In genomic region chr1:39270368-39270767, GRCh38 we compare ENCODE assay signal across 9 cellular contexts.
DNase-seq lines count a peak whose midpoint lies in the region; ATAC-seq and TF ChIP-seq lines count a peak whose summit lies in the region.
"Had no signal": no experiment of that assay in that cellular context is flagged by ENCODE, and none has a peak within 500 bp of the region (broad histone marks: within the 10 kb centered on the region; RNA-seq: fewer than 3 reads in every experiment).

No MANE protein-coding gene starts in this region.

- H3K23me2 ChIP-seq in H9 (ENCODE audit: insufficient read length, low read depth, low read length, poor library complexity, severe bottlenecking): peaks cover 7% of the 10 kb centered on the region

- H3K4me3 ChIP-seq in AG09309 (ENCODE audit: control insufficient read depth, low read depth, low read length) (peak overlapping the region; percentile 26), breast epithelium (peak overlapping the region in 1 of 3 donors; percentile 58), lower lobe of right lung (no peak overlapping the region)

- no peaks in the 10 kb centered on the region; the same call in 1 of the 2 replicates for H3K27me3 Mint-ChIP-seq in H9 (ENCODE audit: low read depth)
- H3K27me3 Mint-ChIP-seq in naive thymus-derived CD8-positive, alpha-beta T cell: no peaks in the 10 kb centered on the region

- no peak overlapping the region for H3T11ph ChIP-seq in H9 (ENCODE audit: low read length)

- no peak overlapping the region for H2BK15ac ChIP-seq in H9 (ENCODE audit: low read depth, low read length)

- H3K23ac ChIP-seq in H9 (ENCODE audit: insufficient read length, low read depth, low read length): no peak overlapping the region

- no peak overlapping the region for H3K4ac ChIP-seq in H9 (ENCODE audit: low read depth, low read length)

- ATAC-seq in naive thymus-derived CD8-positive, alpha-beta T cell: no peak
- ATAC-seq in HG03280 (IDR thresholded peaks at IDR 0.05; ENCODE audit: unreplicated experiment) (no peak), lower lobe of right lung (no peak)

- peak overlapping the region; percentile 11 to 44; a peak in 4 of 5 replicates for H3K4me3 Mint-ChIP-seq in H9
- H3K4me3 Mint-ChIP-seq in naive thymus-derived CD8-positive, alpha-beta T cell: peak overlapping the region in 3 of 10 donors; percentile 8 to 50 (median 33)

- no peak for TF ChIP-seq POLR2A in breast epithelium (IDR thresholded peaks at IDR 0.05)

- POLR2A ChIA-PET in naive thymus-derived CD8-positive, alpha-beta T cell (lab: Charles Lee): no interaction called here

- peaks cover 4% of the 10 kb centered on the region for H3K79me1 ChIP-seq in H9 (ENCODE audit: insufficient read depth, low read depth, low read length, poor library complexity, severe bottlenecking)

- H3K18ac ChIP-seq in H9 (ENCODE audit: insufficient read length, low read depth, low read length): no peak overlapping the region

- H3K36me3 ChIP-seq in breast epithelium: no peaks in the 10 kb centered on the region
- H3K36me3 ChIP-seq in lower lobe of right lung: no peaks in the 10 kb centered on the region

- H3K56ac ChIP-seq in H9 (ENCODE audit: insufficient read length, low read depth, low read length): no peak overlapping the region

- H2AFZ ChIP-seq in H9 (ENCODE audit: low read length): no peak overlapping the region

- no peak overlapping the region for H4K5ac ChIP-seq in H9 (ENCODE audit: insufficient read length, low read depth, low read length)

- H3K79me2 ChIP-seq in H9 (ENCODE audit: insufficient read depth, low read length): peaks cover 14% of the 10 kb centered on the region; the same call in 1 of the 2 replicates

- peaks cover 55 to 57% of the 10 kb centered on the region in 2 experiments for H3K4me1 Mint-ChIP-seq in H9
- peaks cover 31 to 79% (median 65%) of the 10 kb centered on the region in 4 donors for H3K4me1 Mint-ChIP-seq in naive thymus-derived CD8-positive, alpha-beta T cell

- H3K9me3 ChIP-seq in H9 (ENCODE audit: control insufficient read depth, low read depth, low read length): no peaks in the 10 kb centered on the region
- H3K9me3 ChIP-seq in breast epithelium: no peaks in the 10 kb centered on the region
- no peaks in the 10 kb centered on the region for H3K9me3 ChIP-seq in lower lobe of right lung

- no peak overlapping the region for H2BK20ac ChIP-seq in H9 (ENCODE audit: low read depth, low read length, poor library complexity, severe bottlenecking)

- no peaks in the 10 kb centered on the region for H4K20me1 ChIP-seq in H9 (ENCODE audit: control insufficient read depth, insufficient read depth, insufficient read length)

- H4K91ac ChIP-seq in H9 (ENCODE audit: insufficient read length, low read depth, low read length): no peak overlapping the region

- H3K14ac ChIP-seq in H9 (ENCODE audit: insufficient read depth, low read length): no peak overlapping the region

- H2BK120ac ChIP-seq in H9 (ENCODE audit: low read depth, low read length, poor library complexity, severe bottlenecking): no peak overlapping the region

- H4K8ac ChIP-seq in H9 (replicated peaks; ENCODE audit: insufficient read length, low read depth, low read length): no peak overlapping the region

- H3K36me3 Mint-ChIP-seq in H9 (ENCODE audit: insufficient read depth in 1 of 3, low read depth in 3 of 3): no peaks in the 10 kb centered on the region
- peaks cover 0 to 27% (median 2%) of the 10 kb centered on the region in 3 donors for H3K36me3 Mint-ChIP-seq in naive thymus-derived CD8-positive, alpha-beta T cell

- H3K27me3 ChIP-seq in H9 (ENCODE audit: insufficient read depth, low read length) (no peaks in the 10 kb centered on the region), breast epithelium (no peaks in the 10 kb centered on the region), lower lobe of right lung (ENCODE audit: low read depth) (no peaks in the 10 kb centered on the region)

- H3K4me1 ChIP-seq in H9 (ENCODE audit: insufficient read depth, low read length) (peaks cover 7% of the 10 kb centered on the region; the same call in 1 of the 2 replicates), breast epithelium (peaks cover 0 to 10% of the 10 kb centered on the region in 2 donors), lower lobe of right lung (peaks cover 71% of the 10 kb centered on the region)

- no peak overlapping the region for H2BK12ac ChIP-seq in H9 (ENCODE audit: insufficient read length, low read depth, low read length)

- H3K9ac ChIP-seq in H9 (ENCODE audit: extremely low read depth, insufficient read length, low read length): no peak overlapping the region

- peak overlapping the region; percentile 41 to 89 (median 66); a peak in 6 of 7 replicates for H3K27ac Mint-ChIP-seq in H9
- peak overlapping the region in 7 of 10 donors; percentile 8 to 77 (median 60) for H3K27ac Mint-ChIP-seq in naive thymus-derived CD8-positive, alpha-beta T cell

- intact Hi-C loops in breast epithelium (cut with DNase I; ENCODE audit: low total_unique reads): loop anchor here (5.0 kb wide), 1 partner anchor 168 kb away; no protein-coding TSS in a partner anchor
- intact Hi-C loops in lower lobe of right lung (cut with DNase I): no loop called here

- no peak for TF ChIP-seq CTCF in AG09309 (IDR thresholded peaks at IDR 0.05; ENCODE audit: control insufficient read depth, insufficient read depth, low read depth, low read length, missing control alignments)
- no peak for TF ChIP-seq CTCF in H9 (conservative IDR thresholded peaks at IDR 0.05)
- no peak for TF ChIP-seq CTCF in breast epithelium (IDR thresholded peaks at IDR 0.05)
- no peak for TF ChIP-seq CTCF in lower lobe of right lung (IDR thresholded peaks at IDR 0.05)

- no peak for DNase-seq in AG09309 (ENCODE audit: low read depth)
- no peak for DNase-seq in H9
- DNase-seq in breast epithelium (ENCODE audit: low spot score in 2 of 2): no peak
- no peak for DNase-seq in naive thymus-derived CD8-positive, alpha-beta T cell
- DNase-seq in HCEC 1CT: no peak
- no peak for DNase-seq in lower lobe of right lung
- DNase-seq in KG1 (lab: John Stamatoyannopoulos, UW): no peak
- DNase-seq: NCI-H1694 treated with DMSO at 0.1 percent for 48 hours had no signal

- H3K27ac ChIP-seq in H9 (ENCODE audit: insufficient read length, low read depth, low read length): no peak overlapping the region
- H3K27ac ChIP-seq in breast epithelium: peak overlapping the region; percentile 81 to 84
- H3K27ac ChIP-seq in lower lobe of right lung: no peak overlapping the region

- no peak overlapping the region for H2BK5ac ChIP-seq in H9 (ENCODE audit: insufficient read length, low read length)

- H3K9me3 Mint-ChIP-seq in H9: no peaks in the 10 kb centered on the region
- no peaks in the 10 kb centered on the region for H3K9me3 Mint-ChIP-seq in naive thymus-derived CD8-positive, alpha-beta T cell

- no peak overlapping the region for H3K4me2 ChIP-seq in H9 (ENCODE audit: insufficient read depth, insufficient read length, low read length)

- H2AK5ac ChIP-seq in H9 (ENCODE audit: insufficient read length, low read length): no peak overlapping the region

Comparison
In these comparisons a context has a peak if more than half of its experiments do, and no peak if none do; other contexts are left out.
1. H3K27ac ChIP-seq: peak in breast epithelium (2 of 2); none in H9 (single experiment) and lower lobe of right lung (single experiment).